1 cellular context compared by ENCODE assay signal in genomic region chr1:38455829-38456563, GRCh38.
TF ChIP-seq lines count a peak whose summit lies in the region.

No MANE protein-coding gene starts in this region.

TF ChIP-seq in endothelial cell of umbilical vein, 7 proteins besides CTCF, POLR2A, EP300 and RAD21:
- TF ChIP-seq JUN (IDR thresholded peaks at IDR 0.05; ENCODE audit: borderline replicate concordance, insufficient read depth, insufficient read length, low read depth): no peak
- TF ChIP-seq FOS (IDR thresholded peaks at IDR 0.05; ENCODE audit: borderline replicate concordance, insufficient read depth, low read length): peak; percentile 31
TF ChIP-seq in endothelial cell of umbilical vein: peak in this region for 1.
